ENCODE assay signal across 8 cellular contexts in genomic region chr3:150412599-150413069, GRCh38. TPM values are rescaled to one million over a fixed set of nuclear protein-coding genes. Genes with fewer than 3 reads are reported as not detected.
A peak's percentile ranks its signal among the peaks of the same experiment; 100 is the strongest.
DNase-seq lines count a peak whose midpoint lies in the region; ATAC-seq lines count a peak whose summit lies in the region.

No MANE protein-coding gene starts in this region.

- H3K4me3 Mint-ChIP-seq in CD4-positive, CD25-positive, alpha-beta regulatory T cell, result peak overlapping the region; percentile 83 to 89 (median 87)

- H3K27me3 Mint-ChIP-seq in CD4-positive, CD25-positive, alpha-beta regulatory T cell, result peaks cover 4% of the 10 kb centered on the region

- no peaks in the 10 kb centered on the region for H3K9me3 Mint-ChIP-seq in CD4-positive, CD25-positive, alpha-beta regulatory T cell

- peaks cover 63% of the 10 kb centered on the region for H3K4me1 ChIP-seq in CD4-positive, CD25-positive, alpha-beta regulatory T cell (ENCODE audit: control insufficient read depth, insufficient read depth, low read length, poor library complexity, severe bottlenecking)
- H3K4me1 ChIP-seq in neuron (ENCODE audit: insufficient read depth, low read length), result peaks cover 27% of the 10 kb centered on the region

- peaks cover 45 to 66% (median 53%) of the 10 kb centered on the region in 4 donors for H3K4me1 Mint-ChIP-seq in CD4-positive, CD25-positive, alpha-beta regulatory T cell

- peak overlapping the region; percentile 21 to 61 (median 37) for H3K27ac Mint-ChIP-seq in CD4-positive, CD25-positive, alpha-beta regulatory T cell

- peak in 1 of 3 donors; percentile 36 for DNase-seq in CD4-positive, CD25-positive, alpha-beta regulatory T cell
- DNase-seq in HCEC 1CT (peak; percentile 83), SKM-1 treated with dmso at 0.1 percent for 144 hours (lab: John Stamatoyannopoulos, UW; ENCODE audit: unreplicated experiment) (peak; percentile 51), epithelial cell of prostate (ENCODE audit: low read depth, low spot score) (peak; percentile 48)

- no peak for ATAC-seq in CD4-positive, CD25-positive, alpha-beta regulatory T cell (ENCODE audit: low read depth in 2 of 2)
- ATAC-seq in HG02798 (IDR thresholded peaks at IDR 0.05; ENCODE audit: poor library complexity, unreplicated experiment) (no peak), HG03439 (IDR thresholded peaks at IDR 0.05; ENCODE audit: unreplicated experiment) (no peak), HG03045 (IDR thresholded peaks at IDR 0.05; ENCODE audit: unreplicated experiment) (no peak)

- H3K36me3 ChIP-seq in CD4-positive, CD25-positive, alpha-beta regulatory T cell (ENCODE audit: control insufficient read depth, insufficient read depth, low read length), result peaks cover 2% of the 10 kb centered on the region
- peaks cover 17% of the 10 kb centered on the region for H3K36me3 ChIP-seq in neuron (ENCODE audit: insufficient read depth, low read length)

- no peak overlapping the region for H2AFZ ChIP-seq in neuron (ENCODE audit: low read depth, low read length)

- peak overlapping the region; percentile 98 for H3K4me3 ChIP-seq in CD4-positive, CD25-positive, alpha-beta regulatory T cell (ENCODE audit: low read depth, low read length)
- H3K4me3 ChIP-seq in neuron (ENCODE audit: low read length), result peak overlapping the region; percentile 82

- H3K27me3 ChIP-seq in CD4-positive, CD25-positive, alpha-beta regulatory T cell (ENCODE audit: control insufficient read depth, insufficient read depth, low read length), result no peaks in the 10 kb centered on the region
- H3K27me3 ChIP-seq in neuron (ENCODE audit: insufficient read depth, low read length), result no peaks in the 10 kb centered on the region

- no peak overlapping the region for H3K27ac ChIP-seq in CD4-positive, CD25-positive, alpha-beta regulatory T cell (ENCODE audit: insufficient read depth, low read length, poor library complexity, severe bottlenecking)
- H3K27ac ChIP-seq in epithelial cell of prostate, result peak overlapping the region; percentile 99

- H3K9me3 ChIP-seq in CD4-positive, CD25-positive, alpha-beta regulatory T cell (ENCODE audit: control insufficient read depth in 2 of 2, low read length in 2 of 2), result no peaks in the 10 kb centered on the region
- no peaks in the 10 kb centered on the region for H3K9me3 ChIP-seq in neuron (ENCODE audit: low read length)

- H3K36me3 Mint-ChIP-seq in CD4-positive, CD25-positive, alpha-beta regulatory T cell, result peaks cover 6% of the 10 kb centered on the region

RNA-seq across cellular contexts. Expression of gene TSC22D2, which starts 4.5 kb away (rescaled TPM):
- 49.0 TPM for total RNA-seq in CD4-positive, CD25-positive, alpha-beta regulatory T cell
- 1 to 10 TPM; 4.9 to 6.8 (median 6.4) TPM for polyA plus RNA-seq in CD4-positive, CD25-positive, alpha-beta regulatory T cell
